In genomic region chr9:91905958-91906585, GRCh38 we compare ENCODE assay signal across 8 cellular contexts. TPM values are rescaled to one million over a fixed set of nuclear protein-coding genes. Genes with fewer than 3 reads are reported as not detected.
DNase-seq lines count a peak whose midpoint lies in the region; ATAC-seq and TF ChIP-seq lines count a peak whose summit lies in the region.

No MANE protein-coding gene starts in this region.

- ATAC-seq in GM18909 (IDR thresholded peaks at IDR 0.05; ENCODE audit: poor library complexity, unreplicated experiment) (peak; percentile 59), GM21528 (IDR thresholded peaks at IDR 0.05; ENCODE audit: low FRiP score, unreplicated experiment) (no peak)
- peak; percentile 92 for ATAC-seq in activated naive CD8-positive, alpha-beta T cell treated with anti-CD3 and anti-CD28 coated beads, Interleukin-2, amount 10 ng/mL, durations not matched to agents 7 days and 5 days (ENCODE audit: low read depth)

- POLR2A ChIA-PET in activated naive CD8-positive, alpha-beta T cell treated with anti-CD3 and anti-CD28 coated beads, Interleukin-2, amount 10 ng/mL, durations not matched to agents 7 days and 5 days (lab: Charles Lee) = no interaction called here

- TF ChIP-seq EP300 in suprapubic skin (IDR thresholded peaks at IDR 0.05) = no peak

- peaks cover 26% of the 10 kb centered on the region for H3K4me1 Mint-ChIP-seq in activated naive CD8-positive, alpha-beta T cell treated with anti-CD3 and anti-CD28 coated beads, Interleukin-2, amount 10 ng/mL, durations not matched to agents 7 days and 5 days

- no peak overlapping the region for H3K27ac ChIP-seq in mucosa of rectum (ENCODE audit: low read depth in 2 of 2, low read length in 2 of 2)
- H3K27ac ChIP-seq in suprapubic skin = no peak overlapping the region

- DNase-seq in OCI-M1 (lab: John Stamatoyannopoulos, UW) (peak; percentile 78), suprapubic skin (ENCODE audit: low spot score in 2 of 2) (no peak), midbrain (lab: John Stamatoyannopoulos, UW) (no peak), NCI-H128 (lab: John Stamatoyannopoulos, UW; ENCODE audit: unreplicated experiment) (no peak)
- peak; percentile 77 for DNase-seq in activated naive CD8-positive, alpha-beta T cell treated with anti-CD3 and anti-CD28 coated beads, Interleukin-2, amount 10 ng/mL, durations not matched to agents 7 days and 5 days

- no peak for TF ChIP-seq CTCF in suprapubic skin (IDR thresholded peaks at IDR 0.05)

- peak overlapping the region; percentile 58 to 74 for H3K4me3 ChIP-seq in mucosa of rectum (ENCODE audit: low read length in 2 of 2)
- H3K4me3 ChIP-seq in suprapubic skin = peak overlapping the region; percentile 33

- peaks cover 31% of the 10 kb centered on the region for H3K27me3 Mint-ChIP-seq in activated naive CD8-positive, alpha-beta T cell treated with anti-CD3 and anti-CD28 coated beads, Interleukin-2, amount 10 ng/mL, durations not matched to agents 7 days and 5 days

- 57% methylated on average over 11 of the region's 12 CpGs for WGBS in suprapubic skin

- TF ChIP-seq POLR2A in suprapubic skin (IDR thresholded peaks at IDR 0.05) = no peak

- no peak overlapping the region for H3K9ac ChIP-seq in mucosa of rectum (ENCODE audit: low read depth in 1 of 2, low read length in 2 of 2)

- H3K27me3 ChIP-seq in mucosa of rectum (ENCODE audit: control insufficient read depth in 2 of 2, insufficient read depth in 2 of 2, low read length in 2 of 2) = no peaks in the 10 kb centered on the region
- no peaks in the 10 kb centered on the region for H3K27me3 ChIP-seq in suprapubic skin

- H3K9me3 Mint-ChIP-seq in activated naive CD8-positive, alpha-beta T cell treated with anti-CD3 and anti-CD28 coated beads, Interleukin-2, amount 10 ng/mL, durations not matched to agents 7 days and 5 days = no peaks in the 10 kb centered on the region

- H3K4me1 ChIP-seq in mucosa of rectum (ENCODE audit: control insufficient read depth in 2 of 2, insufficient read depth in 2 of 2, low read length in 2 of 2) (no peaks in the 10 kb centered on the region), suprapubic skin (peaks cover 17% of the 10 kb centered on the region)

- no peaks in the 10 kb centered on the region for H3K36me3 Mint-ChIP-seq in activated naive CD8-positive, alpha-beta T cell treated with anti-CD3 and anti-CD28 coated beads, Interleukin-2, amount 10 ng/mL, durations not matched to agents 7 days and 5 days

- no peak overlapping the region for H3K27ac Mint-ChIP-seq in activated naive CD8-positive, alpha-beta T cell treated with anti-CD3 and anti-CD28 coated beads, Interleukin-2, amount 10 ng/mL, durations not matched to agents 7 days and 5 days

- H3K9me3 ChIP-seq in mucosa of rectum (ENCODE audit: control insufficient read depth in 2 of 2, low read length in 2 of 2) (no peaks in the 10 kb centered on the region), suprapubic skin (no peaks in the 10 kb centered on the region)

- no peak overlapping the region for H3K4me3 Mint-ChIP-seq in activated naive CD8-positive, alpha-beta T cell treated with anti-CD3 and anti-CD28 coated beads, Interleukin-2, amount 10 ng/mL, durations not matched to agents 7 days and 5 days

- no peaks in the 10 kb centered on the region for H3K36me3 ChIP-seq in mucosa of rectum (ENCODE audit: control insufficient read depth in 2 of 2, insufficient read depth in 2 of 2, low read length in 2 of 2)
- H3K36me3 ChIP-seq in suprapubic skin = no peaks in the 10 kb centered on the region

RNA-seq across cellular contexts. Expression of gene ROR2, which starts 44.0 kb away (rescaled TPM):
- under 1 TPM; 0.08 to 0.14 TPM for total RNA-seq in activated naive CD8-positive, alpha-beta T cell treated with anti-CD3 and anti-CD28 coated beads, Interleukin-2, amount 10 ng/mL, durations not matched to agents 7 days and 5 days
- total RNA-seq in suprapubic skin = 1 to 10 TPM; 3.3 to 7.3 (median 5.0) TPM

Comparison
In these comparisons a context has a peak if more than half of its experiments do, and no peak if none do; other contexts are left out.
1. DNase-seq: peak in OCI-M1 (single experiment) and activated naive CD8-positive, alpha-beta T cell treated with anti-CD3 and anti-CD28 coated beads, Interleukin-2, amount 10 ng/mL, durations not matched to agents 7 days and 5 days (single experiment); none in suprapubic skin (0 of 2), midbrain (single experiment) and NCI-H128 (single experiment).